ENCODE assay signal across 8 cellular contexts in genomic region chr15:71780349-71780976, GRCh38. TPM values are rescaled to one million over a fixed set of nuclear protein-coding genes. Genes with fewer than 3 reads are reported as not detected.
DNase-seq lines count a peak whose midpoint lies in the region; ATAC-seq and TF ChIP-seq lines count a peak whose summit lies in the region.

No MANE protein-coding gene starts in this region.

- no peak overlapping the region for H3K4me2 ChIP-seq in parathyroid adenoma (ENCODE audit: low read length)

- no peaks in the 10 kb centered on the region for H3K79me2 ChIP-seq in parathyroid adenoma

- no peak overlapping the region for H3K4me3 Mint-ChIP-seq in CD4-positive, CD25-positive, alpha-beta regulatory T cell

- H3K27ac ChIP-seq in CD4-positive, CD25-positive, alpha-beta regulatory T cell (ENCODE audit: insufficient read depth, low read length, poor library complexity, severe bottlenecking), result no peak overlapping the region
- no peak overlapping the region for H3K27ac ChIP-seq in parathyroid adenoma

- no peak overlapping the region for H3K9ac ChIP-seq in parathyroid adenoma

- no peaks in the 10 kb centered on the region for H3K9me3 ChIP-seq in CD4-positive, CD25-positive, alpha-beta regulatory T cell (ENCODE audit: control insufficient read depth in 2 of 2, low read length in 2 of 2)
- H3K9me3 ChIP-seq in parathyroid adenoma (ENCODE audit: control insufficient read depth, low read length), result no peaks in the 10 kb centered on the region

- H3K27me3 Mint-ChIP-seq in CD4-positive, CD25-positive, alpha-beta regulatory T cell, result peaks cover 19% of the 10 kb centered on the region

- peaks cover 0 to 16% (median 3%) of the 10 kb centered on the region in 4 donors for H3K4me1 Mint-ChIP-seq in CD4-positive, CD25-positive, alpha-beta regulatory T cell

- peak overlapping the region; percentile 53 for H2AFZ ChIP-seq in parathyroid adenoma

- no peaks in the 10 kb centered on the region for H3K4me1 ChIP-seq in CD4-positive, CD25-positive, alpha-beta regulatory T cell (ENCODE audit: control insufficient read depth, insufficient read depth, low read length, poor library complexity, severe bottlenecking)
- no peaks in the 10 kb centered on the region for H3K4me1 ChIP-seq in parathyroid adenoma

- H3K27me3 ChIP-seq in CD4-positive, CD25-positive, alpha-beta regulatory T cell (ENCODE audit: control insufficient read depth, insufficient read depth, low read length), result no peaks in the 10 kb centered on the region
- H3K27me3 ChIP-seq in parathyroid adenoma (ENCODE audit: control insufficient read depth, insufficient read depth, low read length), result no peaks in the 10 kb centered on the region

- peak; percentile 82 for TF ChIP-seq CTCF in fibroblast of the aortic adventitia (IDR thresholded peaks at IDR 0.05; ENCODE audit: insufficient read depth, low read length)
- peak; percentile 53 for TF ChIP-seq CTCF in parathyroid adenoma (IDR thresholded peaks at IDR 0.05)

- H3K36me3 ChIP-seq in CD4-positive, CD25-positive, alpha-beta regulatory T cell (ENCODE audit: control insufficient read depth, insufficient read depth, low read length), result no peaks in the 10 kb centered on the region
- no peaks in the 10 kb centered on the region for H3K36me3 ChIP-seq in parathyroid adenoma (ENCODE audit: control insufficient read depth, insufficient read depth, low read length)

- no peak overlapping the region for H3K4me3 ChIP-seq in CD4-positive, CD25-positive, alpha-beta regulatory T cell (ENCODE audit: low read depth, low read length)
- H3K4me3 ChIP-seq in fibroblast of the aortic adventitia (ENCODE audit: low read depth, low read length) (no peak overlapping the region), parathyroid adenoma (ENCODE audit: low read depth, low read length) (no peak overlapping the region)

- H3K27ac Mint-ChIP-seq in CD4-positive, CD25-positive, alpha-beta regulatory T cell, result no peak overlapping the region

- no peaks in the 10 kb centered on the region for H3K9me3 Mint-ChIP-seq in CD4-positive, CD25-positive, alpha-beta regulatory T cell

- ATAC-seq in CD4-positive, CD25-positive, alpha-beta regulatory T cell (ENCODE audit: low read depth in 2 of 2), result peak; percentile 37 to 53
- ATAC-seq in GM19438 (IDR thresholded peaks at IDR 0.05; ENCODE audit: low read depth, unreplicated experiment) (peak; percentile 51), HG03139 (IDR thresholded peaks at IDR 0.05; ENCODE audit: unreplicated experiment) (no peak)

- H3K36me3 Mint-ChIP-seq in CD4-positive, CD25-positive, alpha-beta regulatory T cell, result no peaks in the 10 kb centered on the region

- DNase-seq in CD4-positive, CD25-positive, alpha-beta regulatory T cell, result peak; percentile 11 to 59 (median 31)
- DNase-seq in NCI-H460 (ENCODE audit: extremely low read depth, low read depth) (peak; percentile 64), fibroblast of the aortic adventitia (ENCODE audit: low read depth) (peak; percentile 81), mucosa of gallbladder (ENCODE audit: low spot score) (no peak)
- peak; percentile 36 for DNase-seq in activated CD8-positive, alpha-beta memory T cell treated with anti-CD3 and anti-CD28 coated beads, Interleukin-2, amount 50 U/mL, for 4 hours

RNA-seq across cellular contexts. Expression of gene NR2E3, which starts 29.9 kb away (rescaled TPM):
- total RNA-seq in CD4-positive, CD25-positive, alpha-beta regulatory T cell, result not detected
- polyA plus RNA-seq in CD4-positive, CD25-positive, alpha-beta regulatory T cell, result under 1 TPM in 2 of 4 donors, not detected in 2; 0.10 to 0.32 TPM
- 0.23 and 0.37 TPM in 2 replicates for total RNA-seq in NCI-H460 (2014; rRNA removed; shearing (Covaris generic))
- polyA plus RNA-seq in NCI-H460 (2014; cell fraction: nucleus; rRNA removed), result 0.18 and 2.3 TPM in 2 replicates
- total RNA-seq in fibroblast of the aortic adventitia (ENCODE audit: low replicate concordance), result 0.33 and 0.63 TPM in 2 replicates
- 3.0 TPM for total RNA-seq in mucosa of gallbladder
